In the genomic region with DNA sequence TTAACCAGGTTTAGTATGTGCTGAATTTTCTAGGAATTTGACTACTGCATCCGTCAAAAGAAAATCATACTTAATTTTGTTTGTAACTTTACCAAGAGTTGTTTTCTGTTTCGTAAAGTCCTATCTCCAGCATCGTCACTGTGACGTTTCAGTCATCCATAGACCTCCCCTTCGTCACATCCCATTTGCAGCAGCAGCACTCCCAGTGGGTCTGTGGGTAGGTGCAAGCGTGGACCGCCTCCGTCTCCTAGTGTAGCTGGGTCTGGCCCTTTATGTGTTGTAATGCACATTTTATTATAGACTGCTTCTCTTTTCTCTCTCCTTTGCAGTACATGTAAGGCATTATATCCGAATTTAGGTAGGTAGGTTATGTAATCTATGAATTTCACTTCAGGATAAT, we compare ENCODE assay signal across 11 cellular contexts. TPM values are rescaled to one million over a fixed set of nuclear protein-coding genes. Genes with fewer than 3 reads are reported as not detected.
DNase-seq lines count a peak whose midpoint lies in the region; ATAC-seq, FAIRE-seq and TF ChIP-seq lines count a peak whose summit lies in the region.
"Had no signal": no experiment of that assay in that cellular context is flagged by ENCODE, and none has a peak within 500 bp of the region (broad histone marks: within the 10 kb centered on the region; RNA-seq: fewer than 3 reads in every experiment).

No MANE protein-coding gene starts in this region.

- no peaks in the 10 kb centered on the region for H3K27me3 ChIP-seq in BLaER1 treated with 17β-estradiol and CSF1 and Interleukin-3, amounts not matched to agents 10 nM and 100 nM

- peak; percentile 83 for DNase-seq in activated effector memory CD4-positive, alpha-beta T cell treated with anti-CD3 and anti-CD28 coated beads, Interleukin-2, amount 50 U/mL, for 16 hours
- DNase-seq in natural killer cell (no peak), HCEC 1CT (no peak), nucleus accumbens (lab: John Stamatoyannopoulos, UW) (no peak), ecto neural progenitor cell (ENCODE audit: low spot score) (no peak), HTR-8/SVneo (ENCODE audit: insufficient read length, low spot score) (no peak)
- DNase-seq: NCI-H2171 treated with DMSO at 0.1 percent for 48 hours, nephron progenitor cell, SHP77 had no signal

- TF ChIP-seq CTCF in natural killer cell (IDR thresholded peaks at IDR 0.05): no peak

- no peaks in the 10 kb centered on the region for H3K9me3 Mint-ChIP-seq in T-helper 1 cell treated with Interleukin-12 subunit alpha and Interleukin-12 subunit beta and Interleukin-4 antibody, amounts not matched to agents 30 μg/mL and 1 μg/mL, for 36 hours
- no peaks in the 10 kb centered on the region for H3K9me3 Mint-ChIP-seq in natural killer cell
- H3K9me3 Mint-ChIP-seq: nephron progenitor cell had no signal

- no peaks in the 10 kb centered on the region for H3K27me3 Mint-ChIP-seq in T-helper 1 cell treated with Interleukin-12 subunit alpha and Interleukin-12 subunit beta and Interleukin-4 antibody, amounts not matched to agents 30 μg/mL and 1 μg/mL, for 36 hours (ENCODE audit: low read depth)
- no peaks in the 10 kb centered on the region for H3K27me3 Mint-ChIP-seq in natural killer cell (ENCODE audit: low read depth in 2 of 2)

- H3K4me1 ChIP-seq in BLaER1 treated with 17β-estradiol and CSF1 and Interleukin-3, amounts not matched to agents 10 nM and 100 nM: peaks cover 68 to 80% (median 76%) of the 10 kb centered on the region in 10 experiments

- FAIRE-seq in HTR-8/SVneo (lab: Jason Lieb, UNC): no peak

- peak overlapping the region; percentile 78 for H3K27ac Mint-ChIP-seq in T-helper 1 cell treated with Interleukin-12 subunit alpha and Interleukin-12 subunit beta and Interleukin-4 antibody, amounts not matched to agents 30 μg/mL and 1 μg/mL, for 36 hours
- peak overlapping the region; percentile 87 to 93 for H3K27ac Mint-ChIP-seq in natural killer cell

- no peak for ATAC-seq in natural killer cell

- H3K4me3 Mint-ChIP-seq in T-helper 1 cell treated with Interleukin-12 subunit alpha and Interleukin-12 subunit beta and Interleukin-4 antibody, amounts not matched to agents 30 μg/mL and 1 μg/mL, for 36 hours: peak overlapping the region; percentile 69
- peak overlapping the region; percentile 72 for H3K4me3 Mint-ChIP-seq in natural killer cell
- H3K4me3 Mint-ChIP-seq: nephron progenitor cell had no signal

- peak overlapping the region in 3 of 11 experiments; percentile 5 to 41 (median 19); a peak in 3 of 22 replicates for H3K27ac ChIP-seq in BLaER1 treated with 17β-estradiol and CSF1 and Interleukin-3, amounts not matched to agents 10 nM and 100 nM

- H3K4me2 ChIP-seq in BLaER1 treated with 17β-estradiol and CSF1 and Interleukin-3, amounts not matched to agents 10 nM and 100 nM: peak overlapping the region; percentile 41 to 82 (median 73)

- no peak overlapping the region for H3K4me3 ChIP-seq in BLaER1 treated with 17β-estradiol and CSF1 and Interleukin-3, amounts not matched to agents 10 nM and 100 nM

- peaks cover 36 to 99% (median 64%) of the 10 kb centered on the region in 11 experiments for H3K36me3 ChIP-seq in BLaER1 treated with 17β-estradiol and CSF1 and Interleukin-3, amounts not matched to agents 10 nM and 100 nM

- H3K9ac ChIP-seq in BLaER1 treated with 17β-estradiol and CSF1 and Interleukin-3, amounts not matched to agents 10 nM and 100 nM: 0 out of 22 replicates have a peak overlapping the region, but pooled peaks of 2 of the 11 experiments have one; percentile 3 to 9

- no peaks in the 10 kb centered on the region for H3K9me3 ChIP-seq in BLaER1 treated with 17β-estradiol and CSF1 and Interleukin-3, amounts not matched to agents 10 nM and 100 nM (replicated peaks in 1 of 11)

- peaks cover 68% of the 10 kb centered on the region for H3K4me1 Mint-ChIP-seq in T-helper 1 cell treated with Interleukin-12 subunit alpha and Interleukin-12 subunit beta and Interleukin-4 antibody, amounts not matched to agents 30 μg/mL and 1 μg/mL, for 36 hours (ENCODE audit: low read depth)
- peaks cover 73 to 86% of the 10 kb centered on the region in 2 donors for H3K4me1 Mint-ChIP-seq in natural killer cell

- H4K20me1 ChIP-seq in BLaER1 treated with 17β-estradiol and CSF1 and Interleukin-3, amounts not matched to agents 10 nM and 100 nM: peaks cover 63 to 98% (median 89%) of the 10 kb centered on the region in 11 experiments

- intact Hi-C loops in natural killer cell (cut with micrococcal nuclease): no loop called here

- peaks cover 66% of the 10 kb centered on the region for H3K36me3 Mint-ChIP-seq in T-helper 1 cell treated with Interleukin-12 subunit alpha and Interleukin-12 subunit beta and Interleukin-4 antibody, amounts not matched to agents 30 μg/mL and 1 μg/mL, for 36 hours (ENCODE audit: low read depth)
- H3K36me3 Mint-ChIP-seq in natural killer cell: peaks cover 11% of the 10 kb centered on the region

RNA-seq across cellular contexts. Expression of a gene that starts 41.0 kb away (rescaled TPM):
- 1,000 to 10,000 TPM in 1 of 3 donors, 100 to 1,000 TPM in 2; 882 to 1,108 (median 986) TPM for total RNA-seq in natural killer cell

RNA-seq across cellular contexts. Expression of a gene that starts 53.2 kb away (rescaled TPM):
- 1 to 10 TPM in 2 of 3 donors, under 1 TPM in 1; 0.60 to 7.1 (median 4.4) TPM for total RNA-seq in natural killer cell
